In genomic region chr12:123364532-123365140, GRCh38 we compare ENCODE assay signal across 1 cellular context.
TF ChIP-seq lines count a peak whose summit lies in the region.

Gene SBNO1 (minus strand): TSS chr12:123364847. CDS start chr12:123350441, 14,406 bp downstream.

TF ChIP-seq in GM23338, 12 proteins besides CTCF, POLR2A, EP300 and RAD21 (continued from another document):
- TF ChIP-seq, protein P1, sequence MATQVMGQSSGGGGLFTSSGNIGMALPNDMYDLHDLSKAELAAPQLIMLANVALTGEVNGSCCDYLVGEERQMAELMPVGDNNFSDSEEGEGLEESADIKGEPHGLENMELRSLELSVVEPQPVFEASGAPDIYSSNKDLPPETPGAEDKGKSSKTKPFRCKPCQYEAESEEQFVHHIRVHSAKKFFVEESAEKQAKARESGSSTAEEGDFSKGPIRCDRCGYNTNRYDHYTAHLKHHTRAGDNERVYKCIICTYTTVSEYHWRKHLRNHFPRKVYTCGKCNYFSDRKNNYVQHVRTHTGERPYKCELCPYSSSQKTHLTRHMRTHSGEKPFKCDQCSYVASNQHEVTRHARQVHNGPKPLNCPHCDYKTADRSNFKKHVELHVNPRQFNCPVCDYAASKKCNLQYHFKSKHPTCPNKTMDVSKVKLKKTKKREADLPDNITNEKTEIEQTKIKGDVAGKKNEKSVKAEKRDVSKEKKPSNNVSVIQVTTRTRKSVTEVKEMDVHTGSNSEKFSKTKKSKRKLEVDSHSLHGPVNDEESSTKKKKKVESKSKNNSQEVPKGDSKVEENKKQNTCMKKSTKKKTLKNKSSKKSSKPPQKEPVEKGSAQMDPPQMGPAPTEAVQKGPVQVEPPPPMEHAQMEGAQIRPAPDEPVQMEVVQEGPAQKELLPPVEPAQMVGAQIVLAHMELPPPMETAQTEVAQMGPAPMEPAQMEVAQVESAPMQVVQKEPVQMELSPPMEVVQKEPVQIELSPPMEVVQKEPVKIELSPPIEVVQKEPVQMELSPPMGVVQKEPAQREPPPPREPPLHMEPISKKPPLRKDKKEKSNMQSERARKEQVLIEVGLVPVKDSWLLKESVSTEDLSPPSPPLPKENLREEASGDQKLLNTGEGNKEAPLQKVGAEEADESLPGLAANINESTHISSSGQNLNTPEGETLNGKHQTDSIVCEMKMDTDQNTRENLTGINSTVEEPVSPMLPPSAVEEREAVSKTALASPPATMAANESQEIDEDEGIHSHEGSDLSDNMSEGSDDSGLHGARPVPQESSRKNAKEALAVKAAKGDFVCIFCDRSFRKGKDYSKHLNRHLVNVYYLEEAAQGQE (IDR thresholded peaks at IDR 0.05; ENCODE audit: unreplicated experiment) = peak; percentile 21
